24 cellular contexts compared by ENCODE assay signal in the genomic region with DNA sequence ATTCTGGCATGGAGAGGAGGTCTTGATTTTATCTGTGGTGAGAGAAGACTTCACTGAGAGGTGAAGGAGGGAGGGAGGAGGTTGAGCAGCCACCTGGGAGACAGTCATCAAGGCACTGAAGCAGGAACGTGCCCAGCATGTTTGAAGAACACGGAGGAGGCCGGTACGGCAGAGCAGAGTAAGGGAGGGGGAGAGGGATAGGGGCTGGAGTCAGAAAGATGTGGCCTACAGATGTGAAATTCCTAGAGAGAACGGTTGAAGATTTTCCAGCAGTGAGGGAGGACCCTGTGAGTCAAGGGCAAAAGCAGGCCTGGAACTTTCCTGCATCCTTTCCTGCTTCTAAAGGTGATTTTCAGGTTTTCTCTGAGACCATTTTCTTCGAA. TPM values are rescaled to one million over a fixed set of nuclear protein-coding genes. Genes with fewer than 3 reads are reported as not detected.
DNase-seq lines count a peak whose midpoint lies in the region; ATAC-seq, FAIRE-seq and TF ChIP-seq lines count a peak whose summit lies in the region.
"Had no signal": no experiment of that assay in that cellular context is flagged by ENCODE, and none has a peak within 500 bp of the region (broad histone marks: within the 10 kb centered on the region; RNA-seq: fewer than 3 reads in every experiment).

No MANE protein-coding gene starts in this region.

- H3K36me3 ChIP-seq in H1 (ENCODE audit: control insufficient read depth in 2 of 4, insufficient read depth in 4 of 4, low read length in 3 of 4) (no peaks in the 10 kb centered on the region), neural progenitor cell (no peaks in the 10 kb centered on the region), vagina (no peaks in the 10 kb centered on the region)
- H3K36me3 ChIP-seq: HAP-1 had no signal

- no peak for TF ChIP-seq CTCF in WTC11 (IDR thresholded peaks at IDR 0.05)
- TF ChIP-seq CTCF in H1 (IDR thresholded peaks at IDR 0.05; ENCODE audit: control extremely low read depth in 1 of 3, insufficient read depth in 1 of 3, low read depth in 1 of 3, low read length in 3 of 3) = no peak
- TF ChIP-seq CTCF in neural progenitor cell (IDR thresholded peaks at IDR 0.05) = no peak
- no peak for TF ChIP-seq CTCF in vagina (IDR thresholded peaks at IDR 0.05)
- TF ChIP-seq CTCF in GM20000 (IDR thresholded peaks at IDR 0.05; ENCODE audit: extremely low read depth, missing control alignments) = no peak

- H3K4me1 ChIP-seq in H1 (replicated peaks in 1 of 4; ENCODE audit: control insufficient read depth in 3 of 4, insufficient read depth in 4 of 4, low read length in 3 of 4) (peaks cover 6 to 24% (median 19%) of the 10 kb centered on the region in 4 experiments; a peak in 6 of 7 replicates), neural progenitor cell (peaks cover 31% of the 10 kb centered on the region), vagina (no peaks in the 10 kb centered on the region)

- 0 out of 2 replicates have a peak overlapping the region, but pooled peaks have one; percentile 62 for H2BK20ac ChIP-seq in H1 (ENCODE audit: low read length)

- no peak for ATAC-seq in WTC11
- ATAC-seq in stimulated activated effector memory CD8-positive, alpha-beta T cell treated with anti-CD3 and anti-CD28 coated beads, Interleukin-12 subunit alpha, Interleukin-12 subunit beta, amount 100 ng/mL, for 72 hours = no peak

- no peak overlapping the region for H3K4me3 Mint-ChIP-seq in WTC11
- no peak overlapping the region for H3K4me3 Mint-ChIP-seq in neural progenitor cell
- H3K4me3 Mint-ChIP-seq in stimulated activated effector memory CD8-positive, alpha-beta T cell treated with anti-CD3 and anti-CD28 coated beads, Interleukin-12 subunit alpha, Interleukin-12 subunit beta, amount 100 ng/mL, for 72 hours = no peak overlapping the region
- H3K4me3 Mint-ChIP-seq: CD4-positive, alpha-beta memory T cell; GM23338; HFFc6 had no signal

- H4K20me1 ChIP-seq in H1 (replicated peaks in 1 of 2; ENCODE audit: control insufficient read depth in 1 of 2, insufficient read depth in 2 of 2, low read length in 2 of 2) (no peaks in the 10 kb centered on the region), neural progenitor cell (ENCODE audit: low read depth) (no peaks in the 10 kb centered on the region)

- H2BK120ac ChIP-seq in H1 (replicated peaks; ENCODE audit: low read depth, low read length) = no peak overlapping the region

- H3K27ac Mint-ChIP-seq in WTC11 (peak overlapping the region; percentile 58; the same call in 1 of the 2 replicates), neural progenitor cell (peak overlapping the region; percentile 52)
- peak overlapping the region; percentile 30 for H3K27ac Mint-ChIP-seq in stimulated activated effector memory CD8-positive, alpha-beta T cell treated with anti-CD3 and anti-CD28 coated beads, Interleukin-12 subunit alpha, Interleukin-12 subunit beta, amount 100 ng/mL, for 72 hours
- H3K27ac Mint-ChIP-seq: GM23338, HFFc6 had no signal

- no peak overlapping the region for H3K56ac ChIP-seq in H1 (replicated peaks; ENCODE audit: insufficient read length, low read depth, low read length)

- H3K27me3 Mint-ChIP-seq in WTC11 (ENCODE audit: low read depth) = no peaks in the 10 kb centered on the region
- H3K27me3 Mint-ChIP-seq in neural progenitor cell (ENCODE audit: insufficient read depth, low read depth) = peaks cover 5% of the 10 kb centered on the region

- H3K36me3 Mint-ChIP-seq in WTC11 (no peaks in the 10 kb centered on the region), neural progenitor cell (no peaks in the 10 kb centered on the region)
- no peaks in the 10 kb centered on the region for H3K36me3 Mint-ChIP-seq in stimulated activated effector memory CD8-positive, alpha-beta T cell treated with anti-CD3 and anti-CD28 coated beads, Interleukin-12 subunit alpha, Interleukin-12 subunit beta, amount 100 ng/mL, for 72 hours
- H3K36me3 Mint-ChIP-seq: CD4-positive, alpha-beta memory T cell had no signal

- H4K91ac ChIP-seq in H1 (replicated peaks; ENCODE audit: insufficient read length, low read length) = no peak overlapping the region

- H3K18ac ChIP-seq in H1 (ENCODE audit: extremely low read depth, low read length) = no peak overlapping the region

- TF ChIP-seq RAD21 in H1 (IDR thresholded peaks at IDR 0.05 in 1 of 2, conservative IDR thresholded peaks at IDR 0.05 in 1 of 2; ENCODE audit: low read depth in 2 of 2, low read length in 2 of 2) = no peak

- intact Hi-C loops in vagina (cut with DNase I) = no loop called here

- 91% methylated on average over 6 of the region's 6 CpGs; no CpG with 5 or more reads in 1 of the 2 experiments for WGBS in H1 (ENCODE audit: extremely low coverage in 1 of 2, insufficient coverage in 1 of 2, insufficient read length in 1 of 2, insufficient replicate concordance in 2 of 2, low coverage in 1 of 2, low lambda C conversion rate in 2 of 2, missing lambda C conversion rate in 1 of 2), 2 experiments

- H3F3A ChIP-seq in neural progenitor cell (ENCODE audit: low read depth) = peaks cover 17% of the 10 kb centered on the region

- no peak overlapping the region for H3K27ac ChIP-seq in H1 (ENCODE audit: low read depth, low read length)
- no peak overlapping the region for H3K27ac ChIP-seq in neural progenitor cell
- H3K27ac ChIP-seq in vagina = no peak overlapping the region

- DNase-seq in WTC11 (ENCODE audit: low spot score) (no peak), H1 (ENCODE audit: low read depth in 1 of 2, low spot score in 2 of 2) (no peak), neural progenitor cell (ENCODE audit: low spot score) (no peak), vagina (ENCODE audit: extremely low spot score in 2 of 2) (no peak), NOMO-1 treated with dmso at 0.1 percent for 144 hours (lab: John Stamatoyannopoulos, UW; ENCODE audit: unreplicated experiment) (no peak), GM20000 (ENCODE audit: low spot score) (no peak)
- DNase-seq in stimulated activated effector memory CD8-positive, alpha-beta T cell treated with anti-CD3 and anti-CD28 coated beads, Interleukin-12 subunit alpha, Interleukin-12 subunit beta, amount 100 ng/mL, for 72 hours (ENCODE audit: low spot score in 2 of 2) = no peak
- DNase-seq: C1 segment of cervical spinal cord; Calu3; CD4-positive, alpha-beta memory T cell; COR-L47; DMS53; DMS79 treated with DMSO at 0.1 percent for 48 hours; GF-D8; HFFc6 had no signal

- H3K4me1 Mint-ChIP-seq in WTC11 (peaks cover 63% of the 10 kb centered on the region), neural progenitor cell (peaks cover 48% of the 10 kb centered on the region)
- peaks cover 16% of the 10 kb centered on the region for H3K4me1 Mint-ChIP-seq in stimulated activated effector memory CD8-positive, alpha-beta T cell treated with anti-CD3 and anti-CD28 coated beads, Interleukin-12 subunit alpha, Interleukin-12 subunit beta, amount 100 ng/mL, for 72 hours

- H3K9ac ChIP-seq in H1 (replicated peaks in 1 of 4; ENCODE audit: extremely low read depth in 1 of 4, low read depth in 3 of 4, low read length in 3 of 4) (no peak overlapping the region), neural progenitor cell (no peak overlapping the region)

- POLR2A ChIA-PET in WTC11 (lab: Charles Lee) (no interaction called here), H1 (lab: Charles Lee; ENCODE audit: partially characterized antibody) (interaction anchor here (0.7 kb wide), 1 partner anchor 1584 kb away, joined by 3 read pairs; no protein-coding TSS in a partner anchor)

- TF ChIP-seq POLR2A in H1 (IDR thresholded peaks at IDR 0.05; ENCODE audit: control extremely low read depth in 1 of 2, low read depth in 2 of 2, low read length in 2 of 2) = no peak
- no peak for TF ChIP-seq POLR2A in vagina (IDR thresholded peaks at IDR 0.05)

- 0 out of 2 replicates have a peak overlapping the region, but pooled peaks have one; percentile 44 for H2BK12ac ChIP-seq in H1 (ENCODE audit: low read depth, low read length)

- no peaks in the 10 kb centered on the region for H3K79me1 ChIP-seq in H1 (ENCODE audit: low read depth, low read length)

- H2BK15ac ChIP-seq in H1 (ENCODE audit: low read length) = no peak overlapping the region

- H3K4ac ChIP-seq in H1 (replicated peaks; ENCODE audit: insufficient read length, low read depth, low read length) = no peak overlapping the region

- H2BK5ac ChIP-seq in H1 (ENCODE audit: low read depth, low read length) = no peak overlapping the region

- H3K79me2 ChIP-seq in H1 (ENCODE audit: control insufficient read depth in 1 of 2, insufficient read depth in 2 of 2, low read length in 2 of 2) = no peaks in the 10 kb centered on the region
- no peaks in the 10 kb centered on the region for H3K79me2 ChIP-seq in neural progenitor cell (ENCODE audit: low read depth)

- H3K4me3 ChIP-seq in H1 (ENCODE audit: extremely low read depth in 1 of 4, insufficient read depth in 2 of 4, low read depth in 3 of 4, low read length in 4 of 4) (no peak overlapping the region), neural progenitor cell (no peak overlapping the region), vagina (no peak overlapping the region)
- H3K4me3 ChIP-seq: GM23338, HAP-1 had no signal

- CTCF ChIA-PET in WTC11 (lab: Charles Lee) (interaction anchor here (1.9 to 9.5 kb wide), 4 partner anchors 19 to 118 kb away, joined by 6 to 190 read pairs (median 42); no protein-coding TSS in a partner anchor), H1 (lab: Charles Lee; ENCODE audit: partially characterized antibody) (interaction anchor here (0.6 to 11.0 kb wide), 20 partner anchors 13 to 900 kb away, joined by 3 to 108 read pairs (median 3); no protein-coding TSS in a partner anchor)

- H3K23me2 ChIP-seq in H1 (ENCODE audit: low read depth, low read length) = no peaks in the 10 kb centered on the region

- H4K8ac ChIP-seq in H1 (ENCODE audit: extremely low read depth, insufficient read depth, low read length) = no peak overlapping the region

- H3K9me3 ChIP-seq in H1 (ENCODE audit: insufficient read depth in 2 of 2, low read depth in 1 of 2, low read length in 1 of 2) (no peaks in the 10 kb centered on the region), neural progenitor cell (ENCODE audit: low read depth) (no peaks in the 10 kb centered on the region), vagina (no peaks in the 10 kb centered on the region)
- H3K9me3 ChIP-seq: HAP-1 had no signal

- no peak for FAIRE-seq in H1 (lab: Jason Lieb, UNC)
- FAIRE-seq: GM12891, H54 had no signal

- H3K14ac ChIP-seq in H1 (ENCODE audit: insufficient read length) = no peak overlapping the region

- no peak overlapping the region for H3K23ac ChIP-seq in H1 (ENCODE audit: insufficient read length)

- H3K4me2 ChIP-seq in H1 (ENCODE audit: insufficient read depth in 1 of 2, low read depth in 2 of 2, low read length in 2 of 2) (no peak overlapping the region), neural progenitor cell (no peak overlapping the region)
- H3K4me2 ChIP-seq: GM23338 had no signal

- TF ChIP-seq EP300 in H1 (IDR thresholded peaks at IDR 0.05; ENCODE audit: borderline replicate concordance in 1 of 2, low read depth in 2 of 2, low read length in 2 of 2) = no peak

- no peak overlapping the region for H4K5ac ChIP-seq in H1 (ENCODE audit: insufficient read length, low read depth, low read length)

- H3K27me3 ChIP-seq in H1 (replicated peaks in 1 of 4; ENCODE audit: control insufficient read depth in 3 of 4, extremely low read depth in 1 of 4, insufficient read depth in 3 of 4, low read length in 3 of 4) = no peaks in the 10 kb centered on the region
- H3K27me3 ChIP-seq in neural progenitor cell = peaks cover 27% of the 10 kb centered on the region
- no peaks in the 10 kb centered on the region for H3K27me3 ChIP-seq in vagina

- no peaks in the 10 kb centered on the region for H3K9me3 Mint-ChIP-seq in WTC11
- H3K9me3 Mint-ChIP-seq in neural progenitor cell = no peaks in the 10 kb centered on the region
- H3K9me3 Mint-ChIP-seq in stimulated activated effector memory CD8-positive, alpha-beta T cell treated with anti-CD3 and anti-CD28 coated beads, Interleukin-12 subunit alpha, Interleukin-12 subunit beta, amount 100 ng/mL, for 72 hours = no peaks in the 10 kb centered on the region
- H3K9me3 Mint-ChIP-seq: CD4-positive, alpha-beta memory T cell; GM23338; HFFc6 had no signal

- H2AK5ac ChIP-seq in H1 (ENCODE audit: low read depth, low read length) = no peak overlapping the region; the same call in 1 of the 2 replicates

- no peak overlapping the region for H2AFZ ChIP-seq in H1 (ENCODE audit: low read length)
- no peak overlapping the region for H2AFZ ChIP-seq in neural progenitor cell (replicated peaks)
- H2AFZ ChIP-seq: GM23338 had no signal

RNA-seq across cellular contexts. Expression of a gene that starts 21.7 kb away (rescaled TPM):
- total RNA-seq in WTC11 (2021) = not detected in 3 replicates
- not detected in 2 replicates for total RNA-seq in H1 (2021; fragmentation: NEBNext Ultra II Directional; extraction: Animal tissue kit (Norgen Biotek cat#: 25700))
- polyA plus RNA-seq in H1 (2011; rRNA removed) = not detected in 2 replicates
- polyA plus RNA-seq in H1 (2011; cell fraction: cytosol; rRNA removed) = not detected
- not detected for polyA plus RNA-seq in H1 (2011; cell fraction: nucleus; rRNA removed)
- polyA plus RNA-seq in H1 (2012, experiment 1 of 2) = not detected in 4 replicates
- polyA plus RNA-seq in H1 (2012, experiment 2 of 2) = not detected
- polyA plus RNA-seq in H1 (2013, experiment 1 of 2) = not detected
- not detected for polyA plus RNA-seq in H1 (2013, experiment 2 of 2)
- polyA minus RNA-seq in H1 (2011; rRNA and poly(A)+ RNA removed) = not detected in 2 replicates
- polyA minus RNA-seq in H1 (2011; cell fraction: cytosol; rRNA and poly(A)+ RNA removed) = not detected
- polyA minus RNA-seq in H1 (2011; cell fraction: nucleus; rRNA and poly(A)+ RNA removed) = not detected
- total RNA-seq in neural progenitor cell (ENCODE audit: low replicate concordance) = not detected in 2 replicates
- total RNA-seq in vagina = not detected
- total RNA-seq: A172; A673; Calu3; CD4-positive, alpha-beta memory T cell; Daoy; G401; GM23338; HFFc6 had no signal
- polyA plus RNA-seq: BJ; CD4-positive, alpha-beta memory T cell; GM23338 had no signal
